32 cellular contexts compared by ENCODE assay signal in genomic region chr12:78767264-78767981, GRCh38.
"Had no signal": no experiment of that assay in that cellular context is flagged by ENCODE, and none has a peak within 500 bp of the region (broad histone marks: within the 10 kb centered on the region; RNA-seq: fewer than 3 reads in every experiment).

No MANE protein-coding gene starts in this region.

- H3K27me3 Mint-ChIP-seq: activated CD4-positive, alpha-beta memory T cell treated with anti-CD3 and anti-CD28 coated beads for 36 hours; activated CD4-positive, alpha-beta T cell treated with anti-CD3 and anti-CD28 coated beads for 36 hours; activated CD4-positive, alpha-beta T cell treated with anti-CD3 and anti-CD28 coated beads, Interleukin-2, amount 10 ng/mL, durations not matched to agents 24 days and 14 days; activated CD8-positive, alpha-beta memory T cell treated with anti-CD3 and anti-CD28 coated beads, Interleukin-2, amount 10 ng/mL, durations not matched to agents 7 days and 5 days; activated naive CD8-positive, alpha-beta T cell; central memory CD8-positive, alpha-beta T cell; effector memory CD8-positive, alpha-beta T cell; T-helper 17 cell had no signal

- H3K27ac Mint-ChIP-seq: activated CD4-positive, alpha-beta memory T cell treated with anti-CD3 and anti-CD28 coated beads for 36 hours; activated CD4-positive, alpha-beta T cell treated with anti-CD3 and anti-CD28 coated beads for 36 hours; activated CD4-positive, alpha-beta T cell treated with anti-CD3 and anti-CD28 coated beads, Interleukin-2, amount 10 ng/mL, durations not matched to agents 24 days and 14 days; activated CD8-positive, alpha-beta memory T cell treated with anti-CD3 and anti-CD28 coated beads, Interleukin-2, amount 10 ng/mL, durations not matched to agents 7 days and 5 days; activated CD8-positive, alpha-beta T cell treated with anti-CD3 and anti-CD28 coated beads, Interleukin-2, amount 10 ng/mL, durations not matched to agents 7 days and 5 days; activated naive CD8-positive, alpha-beta T cell; activated T-cell treated with anti-CD3 and anti-CD28 coated beads, Interleukin-2, amount 50 U/mL, for 72 hours; effector memory CD8-positive, alpha-beta T cell; T-helper 17 cell; T-helper 2 cell treated with Interferon-gamma antibody and Interleukin-4, amounts not matched to agents 5 μg/mL and 100 μg/mL, for 36 hours had no signal

- H3K36me3 Mint-ChIP-seq: activated CD4-positive, alpha-beta memory T cell treated with anti-CD3 and anti-CD28 coated beads for 36 hours; activated CD8-positive, alpha-beta memory T cell treated with anti-CD3 and anti-CD28 coated beads, Interleukin-2, amount 10 ng/mL, durations not matched to agents 7 days and 5 days; activated naive CD8-positive, alpha-beta T cell had no signal

- H3K4me3 Mint-ChIP-seq: activated CD4-positive, alpha-beta memory T cell treated with anti-CD3 and anti-CD28 coated beads for 36 hours; activated CD4-positive, alpha-beta T cell treated with anti-CD3 and anti-CD28 coated beads for 36 hours; activated CD4-positive, alpha-beta T cell treated with anti-CD3 and anti-CD28 coated beads, Interleukin-2, amount 10 ng/mL, durations not matched to agents 24 days and 14 days; activated CD8-positive, alpha-beta memory T cell treated with anti-CD3 and anti-CD28 coated beads, Interleukin-2, amount 10 ng/mL, durations not matched to agents 7 days and 5 days; activated CD8-positive, alpha-beta T cell treated with anti-CD3 and anti-CD28 coated beads, Interleukin-2, amount 10 ng/mL, durations not matched to agents 7 days and 5 days; activated naive CD8-positive, alpha-beta T cell; activated T-cell treated with anti-CD3 and anti-CD28 coated beads, Interleukin-2, amount 50 U/mL, for 72 hours; central memory CD8-positive, alpha-beta T cell; effector memory CD8-positive, alpha-beta T cell; T-helper 17 cell; T-helper 2 cell treated with Interferon-gamma antibody and Interleukin-4, amounts not matched to agents 5 μg/mL and 100 μg/mL, for 36 hours had no signal

- ATAC-seq: activated CD4-positive, alpha-beta T cell treated with anti-CD3 and anti-CD28 coated beads for 36 hours; activated CD8-positive, alpha-beta memory T cell treated with anti-CD3 and anti-CD28 coated beads, Interleukin-2, amount 10 ng/mL, durations not matched to agents 7 days and 5 days; activated CD8-positive, alpha-beta T cell treated with anti-CD3 and anti-CD28 coated beads, Interleukin-2, amount 10 ng/mL, durations not matched to agents 7 days and 5 days; activated T-cell treated with anti-CD3 and anti-CD28 coated beads, Interleukin-2, amount 50 U/mL, for 72 hours; effector memory CD8-positive, alpha-beta T cell; esophagus mucosa; T-helper 17 cell had no signal

- DNase-seq: activated CD4-positive, alpha-beta memory T cell treated with anti-CD3 and anti-CD28 coated beads for 36 hours; activated CD4-positive, alpha-beta T cell treated with anti-CD3 and anti-CD28 coated beads for 36 hours; activated CD4-positive, alpha-beta T cell treated with anti-CD3 and anti-CD28 coated beads, Interleukin-2, amount 10 ng/mL, durations not matched to agents 24 days and 14 days; activated CD4-positive, CD25-positive, alpha-beta regulatory T cell; activated CD4-positive, CD25-positive, alpha-beta regulatory T cell treated with anti-CD3 and anti-CD28 coated beads, Interleukin-2, amount 50 U/mL, for 72 hours; activated CD8-positive, alpha-beta memory T cell treated with anti-CD3 and anti-CD28 coated beads, Interleukin-2, amount 10 ng/mL, durations not matched to agents 7 days and 5 days; activated CD8-positive, alpha-beta memory T cell treated with anti-CD3 and anti-CD28 coated beads, Interleukin-2, amount 50 U/mL, for 4 hours; activated CD8-positive, alpha-beta T cell treated with anti-CD3 and anti-CD28 coated beads, Interleukin-2, amount 10 ng/mL, durations not matched to agents 7 days and 5 days; activated effector memory CD4-positive, alpha-beta T cell treated with Interleukin-2 at 50 U/mL for 16 hours; activated gamma-delta T cell treated with Interleukin-2 at 50 U/mL for 16 hours; activated naive CD4-positive, alpha-beta T cell treated with anti-CD3 and anti-CD28 coated beads, Interleukin-2, amount 50 U/mL, for 16 hours; activated naive CD4-positive, alpha-beta T cell treated with Interleukin-2 at 50 U/mL for 16 hours; activated T-cell treated with anti-CD3 and anti-CD28 coated beads, Interleukin-2, amount 50 U/mL, for 1 hour; activated T-cell treated with anti-CD3 and anti-CD28 coated beads, Interleukin-2, amount 50 U/mL, for 72 hours; amniotic stem cell; anterior cingulate cortex; brain microvascular endothelial cell; cortex of kidney; dermis blood vessel endothelial cell; effector CD4-positive, alpha-beta T cell; effector memory CD8-positive, alpha-beta T cell; foreskin fibroblast; T-helper 1 cell; T-helper 17 cell; T1000 had no signal

- H3K27ac ChIP-seq: brain microvascular endothelial cell had no signal

- H3K4me1 Mint-ChIP-seq: activated CD4-positive, alpha-beta T cell treated with anti-CD3 and anti-CD28 coated beads for 36 hours; activated CD4-positive, alpha-beta T cell treated with anti-CD3 and anti-CD28 coated beads, Interleukin-2, amount 10 ng/mL, durations not matched to agents 24 days and 14 days; activated CD8-positive, alpha-beta memory T cell treated with anti-CD3 and anti-CD28 coated beads, Interleukin-2, amount 10 ng/mL, durations not matched to agents 7 days and 5 days; central memory CD8-positive, alpha-beta T cell; T-helper 17 cell had no signal

- H3K36me3 ChIP-seq: brain microvascular endothelial cell had no signal

- H3K9me3 Mint-ChIP-seq: activated CD4-positive, alpha-beta T cell treated with anti-CD3 and anti-CD28 coated beads, Interleukin-2, amount 10 ng/mL, durations not matched to agents 24 days and 14 days had no signal

- FAIRE-seq: astrocyte, bronchial epithelial cell, endometrium had no signal

- H3K27me3 ChIP-seq: brain microvascular endothelial cell had no signal
